In genomic region chr3:99808163-99808794, GRCh38 we compare ENCODE assay signal across 8 cellular contexts. TPM values are rescaled to one million over a fixed set of nuclear protein-coding genes. Genes with fewer than 3 reads are reported as not detected.
DNase-seq lines count a peak whose midpoint lies in the region; ATAC-seq and TF ChIP-seq lines count a peak whose summit lies in the region.

No MANE protein-coding gene starts in this region.

- CTCF ChIA-PET in activated naive CD4-positive, alpha-beta T cell treated with anti-CD3 and anti-CD28 coated beads for 36 hours (lab: Charles Lee) = interaction anchor here (0.5 to 1.7 kb wide), 11 partner anchors 9 to 993 kb away, joined by 3 to 9 read pairs (median 4); no protein-coding TSS in a partner anchor

- intact Hi-C loops in activated naive CD4-positive, alpha-beta T cell treated with anti-CD3 and anti-CD28 coated beads for 36 hours (cut with micrococcal nuclease) = loop anchor here (5.0 kb wide), 1 partner anchor 991 kb away; no protein-coding TSS in a partner anchor

- H3K27me3 Mint-ChIP-seq in activated naive CD4-positive, alpha-beta T cell treated with anti-CD3 and anti-CD28 coated beads for 36 hours (ENCODE audit: low read depth) = no peaks in the 10 kb centered on the region

- no peak overlapping the region for H3K27ac Mint-ChIP-seq in activated naive CD4-positive, alpha-beta T cell treated with anti-CD3 and anti-CD28 coated beads for 36 hours

- H3K4me3 Mint-ChIP-seq in activated naive CD4-positive, alpha-beta T cell treated with anti-CD3 and anti-CD28 coated beads for 36 hours = no peak overlapping the region

- peaks cover 14% of the 10 kb centered on the region for H3K36me3 Mint-ChIP-seq in activated naive CD4-positive, alpha-beta T cell treated with anti-CD3 and anti-CD28 coated beads for 36 hours (ENCODE audit: low read depth)

- TF ChIP-seq CTCF in omental fat pad (IDR thresholded peaks at IDR 0.05) = peak in 1 of 3 donors; percentile 40

- ATAC-seq in HG02678 (IDR thresholded peaks at IDR 0.05; ENCODE audit: unreplicated experiment) (peak; percentile 69), omental fat pad (ENCODE audit: low FRiP score) (peak; percentile 64), HG03521 (IDR thresholded peaks at IDR 0.05; ENCODE audit: unreplicated experiment) (no peak)

- no peaks in the 10 kb centered on the region for H3K4me1 Mint-ChIP-seq in activated naive CD4-positive, alpha-beta T cell treated with anti-CD3 and anti-CD28 coated beads for 36 hours (ENCODE audit: low read depth)

- H3K9me3 Mint-ChIP-seq in activated naive CD4-positive, alpha-beta T cell treated with anti-CD3 and anti-CD28 coated beads for 36 hours = peaks cover 13% of the 10 kb centered on the region

- peak; percentile 43 for DNase-seq in activated naive CD4-positive, alpha-beta T cell treated with anti-CD3 and anti-CD28 coated beads for 36 hours
- no peak for DNase-seq in activated naive CD4-positive, alpha-beta T cell treated with anti-CD3 and anti-CD28 coated beads, Interleukin-2, amount 50 U/mL, for 16 hours
- DNase-seq in NCI-H2227 (lab: John Stamatoyannopoulos, UW; ENCODE audit: unreplicated experiment) (peak; percentile 50), fibroblast of the conjunctiva (ENCODE audit: low read depth) (peak; percentile 75), omental fat pad (ENCODE audit: low spot score) (no peak)
- DNase-seq in activated CD4-positive, alpha-beta T cell treated with anti-CD3 and anti-CD28 coated beads for 4 hours = peak; percentile 25 to 47

RNA-seq across cellular contexts. Expression of gene CMSS1, which starts 9.4 kb away (rescaled TPM):
- total RNA-seq in activated naive CD4-positive, alpha-beta T cell treated with anti-CD3 and anti-CD28 coated beads for 36 hours = 100 to 1,000 TPM in 1 of 2 experiments, 10 to 100 TPM in 1; 95.8 to 106 TPM
- total RNA-seq in omental fat pad = 10 to 100 TPM; 16.9 to 29.3 (median 21.1) TPM

Comparison
In these comparisons a context has a peak if more than half of its experiments do, and no peak if none do; other contexts are left out.
1. DNase-seq: peak in activated naive CD4-positive, alpha-beta T cell treated with anti-CD3 and anti-CD28 coated beads for 36 hours (single experiment), NCI-H2227 (single experiment), activated CD4-positive, alpha-beta T cell treated with anti-CD3 and anti-CD28 coated beads for 4 hours (2 of 2) and fibroblast of the conjunctiva (single experiment); none in activated naive CD4-positive, alpha-beta T cell treated with anti-CD3 and anti-CD28 coated beads, Interleukin-2, amount 50 U/mL, for 16 hours (single experiment) and omental fat pad (single experiment).